In the genomic region with DNA sequence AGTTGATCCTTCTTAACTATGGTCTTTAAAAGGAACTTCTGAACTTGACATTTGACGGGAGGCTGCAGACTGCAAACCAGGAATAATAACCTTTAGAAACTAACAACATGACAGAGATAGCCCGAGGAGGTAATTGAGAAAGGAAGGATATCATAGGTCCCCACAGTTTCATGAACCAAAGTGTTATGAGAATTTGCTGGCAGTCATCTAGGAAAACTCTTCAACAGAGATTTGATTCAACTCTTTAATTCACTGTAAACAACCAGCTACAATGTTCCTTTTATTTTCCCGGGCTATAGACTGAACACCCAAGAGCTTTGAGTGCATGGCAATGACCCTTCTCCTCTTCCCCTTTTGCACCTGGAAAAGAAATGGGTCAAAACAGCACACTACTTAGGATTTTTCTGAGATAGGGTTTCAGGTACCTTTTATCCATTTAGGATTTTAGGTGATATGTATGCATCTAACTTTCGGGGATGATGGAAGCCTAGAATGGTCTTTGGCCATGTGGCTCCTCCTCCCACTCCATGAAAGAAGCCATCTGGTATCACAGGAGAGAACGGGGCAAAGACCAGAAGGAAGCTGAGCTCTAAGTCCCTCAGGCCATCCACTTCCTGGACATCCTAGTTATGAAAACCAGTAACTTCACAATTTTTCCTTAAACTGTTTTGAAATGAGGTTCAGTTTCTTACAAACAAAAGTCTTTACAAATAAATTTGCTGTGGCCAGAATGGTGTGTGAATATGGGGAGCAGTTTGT, we compare ENCODE assay signal across 28 cellular contexts. TPM values are rescaled to one million over a fixed set of nuclear protein-coding genes. Genes with fewer than 3 reads are reported as not detected.
"Had no signal": no experiment of that assay in that cellular context is flagged by ENCODE, and none has a peak within 500 bp of the region (broad histone marks: within the 10 kb centered on the region; RNA-seq: fewer than 3 reads in every experiment).

No MANE protein-coding gene starts in this region.

- H3K9ac ChIP-seq: neural progenitor cell, parathyroid adenoma had no signal

- H3K36me3 ChIP-seq: adrenal gland, ascending aorta, cardiac muscle cell, neural progenitor cell, spleen had no signal

- H3K27ac ChIP-seq: adrenal gland, ascending aorta, cardiac muscle cell, neural progenitor cell, parathyroid adenoma, spleen had no signal

- H3K4me1 ChIP-seq: adrenal gland, ascending aorta, neural progenitor cell, parathyroid adenoma, spleen had no signal

- H3K27me3 ChIP-seq: adrenal gland, ascending aorta, cardiac muscle cell, neural progenitor cell had no signal

- H3K4me3 ChIP-seq: adrenal gland, ascending aorta, cardiac muscle cell, lung, neural progenitor cell, spleen had no signal

- H3K79me2 ChIP-seq: parathyroid adenoma had no signal

- H2AFZ ChIP-seq: neural progenitor cell, parathyroid adenoma had no signal

- ATAC-seq: effector memory CD8-positive, alpha-beta T cell; left lobe of liver; natural killer cell had no signal

- H3K4me2 ChIP-seq: neural progenitor cell had no signal

- DNase-seq: activated CD4-positive, alpha-beta memory T cell treated with anti-CD3 and anti-CD28 coated beads for 36 hours; activated CD4-positive, alpha-beta T cell treated with anti-CD3 and anti-CD28 coated beads, Interleukin-2, amount 10 ng/mL, durations not matched to agents 24 days and 14 days; activated CD4-positive, CD25-positive, alpha-beta regulatory T cell treated with anti-CD3 and anti-CD28 coated beads, Interleukin-2, amount 50 U/mL, for 72 hours; activated CD8-positive, alpha-beta memory T cell treated with anti-CD3 and anti-CD28 coated beads, Interleukin-2, amount 50 U/mL, for 4 hours; activated effector memory CD4-positive, alpha-beta T cell treated with anti-CD3 and anti-CD28 coated beads, Interleukin-2, amount 50 U/mL, for 16 hours; activated naive CD4-positive, alpha-beta T cell treated with anti-CD3 and anti-CD28 coated beads for 36 hours; activated naive CD8-positive, alpha-beta T cell treated with anti-CD3 and anti-CD28 coated beads for 36 hours; activated T-cell treated with anti-CD3 and anti-CD28 coated beads, Interleukin-2, amount 50 U/mL, for 1 hour; adrenal gland; cortex of kidney; effector memory CD8-positive, alpha-beta T cell; head of caudate nucleus; mesendoderm; natural killer cell; occipital lobe; right cardiac atrium; spleen; stimulated activated CD4-positive, alpha-beta T cell treated with anti-CD3 and anti-CD28 coated beads, Interleukin-2, amount 100 ng/mL, for 48 hours; stimulated activated naive CD4-positive, alpha-beta T cell treated with Interleukin-2 at 50 U/mL for 16 hours; T-helper 9 cell; trophoblast cell had no signal

- H3K9me3 ChIP-seq: adrenal gland, ascending aorta had no signal

RNA-seq across cellular contexts. Expression of gene GLT8D2, which starts 23.0 kb away (rescaled TPM):
- total RNA-seq: activated CD4-positive, alpha-beta memory T cell treated with anti-CD3 and anti-CD28 coated beads for 36 hours; activated CD4-positive, alpha-beta T cell treated with anti-CD3 and anti-CD28 coated beads, Interleukin-2, amount 10 ng/mL, durations not matched to agents 24 days and 14 days; activated naive CD4-positive, alpha-beta T cell treated with anti-CD3 and anti-CD28 coated beads for 36 hours; mononuclear cell had no signal
